Comparison of ENCODE assay signal across 1 cellular context in genomic region chr20:53652090-53652858, GRCh38.
A peak's percentile ranks its signal among the peaks of the same experiment; 100 is the strongest.
TF ChIP-seq lines count a peak whose summit lies in the region.

No MANE protein-coding gene starts in this region.

TF ChIP-seq in GM12878, 131 proteins besides CTCF, POLR2A, EP300 and RAD21 (continued from another document):
- TF ChIP-seq ZNF592 (IDR thresholded peaks at IDR 0.05) (0 out of 2 replicates have a peak, but pooled peaks have one; percentile 67), STAT1 (conservative IDR thresholded peaks at IDR 0.05) (no peak), BHLHE40 (IDR thresholded peaks at IDR 0.05; ENCODE audit: borderline replicate concordance in 1 of 2, low read depth in 2 of 2, low read length in 1 of 2) (peak; percentile 34 to 60; a peak in 2 of 4 replicates), SMARCA5 (IDR thresholded peaks at IDR 0.05) (peak; percentile 74; the same call in 1 of the 2 replicates), MYC (IDR thresholded peaks at IDR 0.05; ENCODE audit: insufficient read depth, insufficient read length, insufficient replicate concordance, low read length, severe bottlenecking) (no peak)
